Comparison of ENCODE assay signal across 1 cellular context in the genomic region with DNA sequence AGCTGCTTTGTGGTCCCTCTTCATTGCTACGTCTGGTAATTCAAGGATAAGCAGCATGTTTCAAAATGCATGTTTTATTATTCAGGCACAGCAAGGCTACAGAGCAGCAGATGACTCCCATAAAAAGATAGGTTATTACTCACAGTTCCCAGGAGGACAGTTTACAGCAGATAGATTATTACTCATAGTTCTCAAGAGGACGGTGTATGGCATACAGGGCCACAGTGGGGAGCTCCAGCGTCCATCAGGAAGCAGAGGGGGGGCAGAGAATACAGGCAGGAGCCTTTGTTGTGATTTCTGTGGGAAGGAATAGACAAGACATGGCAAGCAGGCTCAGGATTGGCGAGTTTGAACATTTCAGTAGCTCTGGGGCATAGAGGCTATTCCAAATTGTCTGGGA.
TF ChIP-seq lines count a peak whose summit lies in the region.

No MANE protein-coding gene starts in this region.

TF ChIP-seq in H1, 55 proteins besides CTCF, POLR2A, EP300 and RAD21:
- TF ChIP-seq EGR1 (IDR thresholded peaks at IDR 0.05; ENCODE audit: borderline replicate concordance, low read depth, low read length) = no peak
- TF ChIP-seq RNF2 (IDR thresholded peaks at IDR 0.05; ENCODE audit: borderline replicate concordance, low read depth, low read length, missing control alignments, poor library complexity, severe bottlenecking) = no peak
- TF ChIP-seq, protein P1, sequence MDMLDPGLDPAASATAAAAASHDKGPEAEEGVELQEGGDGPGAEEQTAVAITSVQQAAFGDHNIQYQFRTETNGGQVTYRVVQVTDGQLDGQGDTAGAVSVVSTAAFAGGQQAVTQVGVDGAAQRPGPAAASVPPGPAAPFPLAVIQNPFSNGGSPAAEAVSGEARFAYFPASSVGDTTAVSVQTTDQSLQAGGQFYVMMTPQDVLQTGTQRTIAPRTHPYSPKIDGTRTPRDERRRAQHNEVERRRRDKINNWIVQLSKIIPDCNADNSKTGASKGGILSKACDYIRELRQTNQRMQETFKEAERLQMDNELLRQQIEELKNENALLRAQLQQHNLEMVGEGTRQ (IDR thresholded peaks at IDR 0.05; ENCODE audit: low read length) = no peak
- no peak for TF ChIP-seq SIRT6 (IDR thresholded peaks at IDR 0.05; ENCODE audit: low read length)
- no peak for TF ChIP-seq TBP (IDR thresholded peaks at IDR 0.05; ENCODE audit: low read depth, low read length)
- TF ChIP-seq TCF12 (IDR thresholded peaks at IDR 0.05; ENCODE audit: low read depth, low read length) = no peak
- TF ChIP-seq SP2 (IDR thresholded peaks at IDR 0.05; ENCODE audit: low read length) = no peak
- TF ChIP-seq, protein P2, sequence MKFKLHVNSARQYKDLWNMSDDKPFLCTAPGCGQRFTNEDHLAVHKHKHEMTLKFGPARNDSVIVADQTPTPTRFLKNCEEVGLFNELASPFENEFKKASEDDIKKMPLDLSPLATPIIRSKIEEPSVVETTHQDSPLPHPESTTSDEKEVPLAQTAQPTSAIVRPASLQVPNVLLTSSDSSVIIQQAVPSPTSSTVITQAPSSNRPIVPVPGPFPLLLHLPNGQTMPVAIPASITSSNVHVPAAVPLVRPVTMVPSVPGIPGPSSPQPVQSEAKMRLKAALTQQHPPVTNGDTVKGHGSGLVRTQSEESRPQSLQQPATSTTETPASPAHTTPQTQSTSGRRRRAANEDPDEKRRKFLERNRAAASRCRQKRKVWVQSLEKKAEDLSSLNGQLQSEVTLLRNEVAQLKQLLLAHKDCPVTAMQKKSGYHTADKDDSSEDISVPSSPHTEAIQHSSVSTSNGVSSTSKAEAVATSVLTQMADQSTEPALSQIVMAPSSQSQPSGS (IDR thresholded peaks at IDR 0.05; ENCODE audit: low read length) = no peak
